Comparison of ENCODE assay signal across 1 cellular context in the genomic region with DNA sequence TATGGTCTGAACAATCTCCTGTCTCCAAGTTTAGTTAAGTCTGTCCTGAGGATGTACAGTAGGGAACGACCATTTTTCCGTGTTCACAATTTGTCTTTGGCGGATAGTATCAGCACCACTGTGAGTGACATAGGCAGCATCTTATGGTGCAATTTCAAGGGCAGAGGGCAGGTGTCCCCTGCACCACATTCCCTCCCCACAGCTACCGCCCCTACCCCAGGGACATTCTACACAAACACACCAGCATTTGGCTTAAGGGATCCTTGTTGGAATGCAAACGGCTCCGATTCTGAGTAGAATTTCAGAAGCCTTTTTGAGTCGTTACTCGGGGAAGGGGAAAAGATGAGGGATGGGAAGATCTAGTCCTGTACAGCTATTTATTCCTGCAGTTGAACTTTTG.
TF ChIP-seq lines count a peak whose summit lies in the region.

No MANE protein-coding gene starts in this region.

TF ChIP-seq in endothelial cell of umbilical vein, 7 proteins besides CTCF, POLR2A, EP300 and RAD21 (continued from another document):
- TF ChIP-seq GATA2 (IDR thresholded peaks at IDR 0.05; ENCODE audit: insufficient read depth, insufficient read length, low read depth, low read length) (no peak), MYC (IDR thresholded peaks at IDR 0.05; ENCODE audit: low read depth, low read length) (no peak), EZH2 (IDR thresholded peaks at IDR 0.05; ENCODE audit: borderline replicate concordance, low read depth, low read length, severe bottlenecking) (no peak), FOS (IDR thresholded peaks at IDR 0.05; ENCODE audit: borderline replicate concordance, insufficient read depth, low read length) (no peak), POLR2AphosphoS5 (IDR thresholded peaks at IDR 0.05; ENCODE audit: insufficient read depth, low read depth, low read length) (no peak)
- TF ChIP-seq, protein P1, sequence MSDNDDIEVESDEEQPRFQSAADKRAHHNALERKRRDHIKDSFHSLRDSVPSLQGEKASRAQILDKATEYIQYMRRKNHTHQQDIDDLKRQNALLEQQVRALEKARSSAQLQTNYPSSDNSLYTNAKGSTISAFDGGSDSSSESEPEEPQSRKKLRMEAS (IDR thresholded peaks at IDR 0.05; ENCODE audit: insufficient read depth, insufficient read length) = no peak
